Comparison of ENCODE assay signal across 10 cellular contexts in the genomic region with DNA sequence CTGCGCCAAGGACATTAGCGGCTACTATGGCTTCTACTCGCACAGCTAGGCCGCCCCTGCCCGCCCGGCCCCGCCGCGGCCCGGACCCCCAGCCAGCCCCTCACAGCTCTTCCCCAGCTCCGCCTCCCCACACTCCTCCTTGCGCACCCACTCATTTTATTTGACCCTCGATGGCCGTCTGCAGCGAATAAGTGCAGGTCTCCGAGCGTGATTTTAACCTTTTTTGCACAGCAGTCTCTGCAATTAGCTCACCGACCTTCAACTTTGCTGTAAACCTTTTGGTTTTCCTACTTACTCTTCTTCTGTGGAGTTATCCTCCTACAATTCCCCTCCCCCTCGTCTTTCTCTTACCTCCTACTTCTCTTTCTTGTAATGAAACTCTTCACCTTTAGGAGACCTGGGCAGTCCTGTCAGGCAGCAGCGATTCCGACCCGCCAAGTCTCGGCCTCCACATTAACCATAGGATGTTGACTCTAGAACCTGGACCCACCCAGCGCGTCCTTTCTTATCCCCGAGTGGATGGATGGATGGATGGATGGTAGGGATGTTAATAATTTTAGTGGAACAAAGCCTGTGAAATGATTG. TPM values are rescaled to one million over a fixed set of nuclear protein-coding genes. Genes with fewer than 3 reads are reported as not detected.
DNase-seq lines count a peak whose midpoint lies in the region; ATAC-seq lines count a peak whose summit lies in the region.
"Had no signal": no experiment of that assay in that cellular context is flagged by ENCODE, and none has a peak within 500 bp of the region (broad histone marks: within the 10 kb centered on the region; RNA-seq: fewer than 3 reads in every experiment).

No MANE protein-coding gene starts in this region.

- intact Hi-C loops in dendritic cell treated with granulocyte-macrophage colony-stimulating factor and Interleukin-4, amounts not matched to agents 40 ng/mL and 50 ng/mL, for 4 days (cut with micrococcal nuclease), result no loop called here

- no peaks in the 10 kb centered on the region for H3K9me3 Mint-ChIP-seq in stimulated activated naive CD8-positive, alpha-beta T cell treated with anti-CD3 and anti-CD28 coated beads, Interleukin-15, Interleukin-2, amounts not matched to agents 100 ng/mL and 50 ng/mL, for 24 hours
- no peaks in the 10 kb centered on the region for H3K9me3 Mint-ChIP-seq in dendritic cell treated with granulocyte-macrophage colony-stimulating factor and Interleukin-4, amounts not matched to agents 40 ng/mL and 50 ng/mL, for 4 days
- H3K9me3 Mint-ChIP-seq in natural killer cell treated with Interleukin-12 subunit alpha and Interleukin-12 subunit beta and Interleukin-15 and Interleukin-18, amount 100 ng/mL, for 72 hours, result no peaks in the 10 kb centered on the region

- H3K4me1 Mint-ChIP-seq in stimulated activated naive CD8-positive, alpha-beta T cell treated with anti-CD3 and anti-CD28 coated beads, Interleukin-15, Interleukin-2, amounts not matched to agents 100 ng/mL and 50 ng/mL, for 24 hours (ENCODE audit: low read depth), result peaks cover 32% of the 10 kb centered on the region
- H3K4me1 Mint-ChIP-seq in dendritic cell treated with granulocyte-macrophage colony-stimulating factor and Interleukin-4, amounts not matched to agents 40 ng/mL and 50 ng/mL, for 4 days (ENCODE audit: low read depth), result peaks cover 32% of the 10 kb centered on the region
- peaks cover 18 to 19% of the 10 kb centered on the region in 2 donors for H3K4me1 Mint-ChIP-seq in natural killer cell treated with Interleukin-12 subunit alpha and Interleukin-12 subunit beta and Interleukin-15 and Interleukin-18, amount 100 ng/mL, for 72 hours (ENCODE audit: low read depth in 2 of 2)

- H3K27ac Mint-ChIP-seq in stimulated activated naive CD8-positive, alpha-beta T cell treated with anti-CD3 and anti-CD28 coated beads, Interleukin-15, Interleukin-2, amounts not matched to agents 100 ng/mL and 50 ng/mL, for 24 hours, result peak overlapping the region; percentile 19
- no peak overlapping the region for H3K27ac Mint-ChIP-seq in dendritic cell treated with granulocyte-macrophage colony-stimulating factor and Interleukin-4, amounts not matched to agents 40 ng/mL and 50 ng/mL, for 4 days
- H3K27ac Mint-ChIP-seq in natural killer cell treated with Interleukin-12 subunit alpha and Interleukin-12 subunit beta and Interleukin-15 and Interleukin-18, amount 100 ng/mL, for 72 hours, result peak overlapping the region in 1 of 2 donors; percentile 2

- H3K4me3 Mint-ChIP-seq in stimulated activated naive CD8-positive, alpha-beta T cell treated with anti-CD3 and anti-CD28 coated beads, Interleukin-15, Interleukin-2, amounts not matched to agents 100 ng/mL and 50 ng/mL, for 24 hours, result peak overlapping the region; percentile 65
- peak overlapping the region; percentile 67 for H3K4me3 Mint-ChIP-seq in dendritic cell treated with granulocyte-macrophage colony-stimulating factor and Interleukin-4, amounts not matched to agents 40 ng/mL and 50 ng/mL, for 4 days
- peak overlapping the region; percentile 67 for H3K4me3 Mint-ChIP-seq in natural killer cell treated with Interleukin-12 subunit alpha and Interleukin-12 subunit beta and Interleukin-15 and Interleukin-18, amount 100 ng/mL, for 72 hours

- ATAC-seq in stimulated activated naive CD8-positive, alpha-beta T cell treated with anti-CD3 and anti-CD28 coated beads, Interleukin-15, Interleukin-2, amounts not matched to agents 100 U/mL and 50 U/mL, for 24 hours, result no peak
- ATAC-seq in natural killer cell treated with Interleukin-12 subunit alpha and Interleukin-12 subunit beta and Interleukin-15 and Interleukin-18, amount 100 ng/mL, for 72 hours, result no peak
- ATAC-seq in GM21360 (IDR thresholded peaks at IDR 0.05; ENCODE audit: unreplicated experiment), result no peak

- peaks cover 89% of the 10 kb centered on the region for H3K27me3 Mint-ChIP-seq in stimulated activated naive CD8-positive, alpha-beta T cell treated with anti-CD3 and anti-CD28 coated beads, Interleukin-15, Interleukin-2, amounts not matched to agents 100 ng/mL and 50 ng/mL, for 24 hours
- peaks cover 90% of the 10 kb centered on the region for H3K27me3 Mint-ChIP-seq in dendritic cell treated with granulocyte-macrophage colony-stimulating factor and Interleukin-4, amounts not matched to agents 40 ng/mL and 50 ng/mL, for 4 days
- peaks cover 53 to 85% of the 10 kb centered on the region in 2 donors for H3K27me3 Mint-ChIP-seq in natural killer cell treated with Interleukin-12 subunit alpha and Interleukin-12 subunit beta and Interleukin-15 and Interleukin-18, amount 100 ng/mL, for 72 hours

- H3K36me3 Mint-ChIP-seq in stimulated activated naive CD8-positive, alpha-beta T cell treated with anti-CD3 and anti-CD28 coated beads, Interleukin-15, Interleukin-2, amounts not matched to agents 100 ng/mL and 50 ng/mL, for 24 hours (ENCODE audit: low read depth), result peaks cover 13% of the 10 kb centered on the region
- H3K36me3 Mint-ChIP-seq in dendritic cell treated with granulocyte-macrophage colony-stimulating factor and Interleukin-4, amounts not matched to agents 40 ng/mL and 50 ng/mL, for 4 days (ENCODE audit: low read depth), result no peaks in the 10 kb centered on the region
- H3K36me3 Mint-ChIP-seq in natural killer cell treated with Interleukin-12 subunit alpha and Interleukin-12 subunit beta and Interleukin-15 and Interleukin-18, amount 100 ng/mL, for 72 hours, result peaks cover 21% of the 10 kb centered on the region

- no peak for DNase-seq in stimulated activated naive CD8-positive, alpha-beta T cell treated with anti-CD3 and anti-CD28 coated beads, Interleukin-15, Interleukin-2, amounts not matched to agents 100 U/mL and 50 U/mL, for 24 hours
- no peak for DNase-seq in natural killer cell treated with Interleukin-12 subunit alpha and Interleukin-12 subunit beta and Interleukin-15 and Interleukin-18, amount 100 ng/mL, for 72 hours (ENCODE audit: low spot score)
- no peak for DNase-seq in anterior cingulate cortex (lab: John Stamatoyannopoulos, UW)
- no peak for DNase-seq in NCI-H2196 (lab: John Stamatoyannopoulos, UW; ENCODE audit: unreplicated experiment)
- DNase-seq in OCI-M1 (lab: John Stamatoyannopoulos, UW), result no peak

RNA-seq across cellular contexts. Expression of gene TBR1, which starts 8.2 kb away (rescaled TPM):
- total RNA-seq in natural killer cell treated with Interleukin-12 subunit alpha and Interleukin-12 subunit beta and Interleukin-15 and Interleukin-18, amount 100 ng/mL, for 72 hours, result under 1 TPM in 1 of 2 donors, not detected in 1; 0.05 TPM
- total RNA-seq: epithelial cell of proximal tubule, M059J had no signal
